14 cellular contexts compared by ENCODE assay signal in genomic region chr18:63297678-63298392, GRCh38. TPM values are rescaled to one million over a fixed set of nuclear protein-coding genes. Genes with fewer than 3 reads are reported as not detected.
DNase-seq lines count a peak whose midpoint lies in the region; ATAC-seq, FAIRE-seq and TF ChIP-seq lines count a peak whose summit lies in the region.
"Had no signal": no experiment of that assay in that cellular context is flagged by ENCODE, and none has a peak within 500 bp of the region (broad histone marks: within the 10 kb centered on the region; RNA-seq: fewer than 3 reads in every experiment).

No MANE protein-coding gene starts in this region.

- TF ChIP-seq POLR2A in transverse colon (IDR thresholded peaks at IDR 0.05), result no peak

- H3K27ac Mint-ChIP-seq in activated CD8-positive, alpha-beta T cell treated with anti-CD3 and anti-CD28 coated beads for 36 hours, result peak overlapping the region; percentile 82
- no peak overlapping the region for H3K27ac Mint-ChIP-seq in activated CD8-positive, alpha-beta T cell treated with anti-CD3 and anti-CD28 coated beads, Interleukin-2, amount 10 ng/mL, durations not matched to agents 7 days and 5 days
- peak overlapping the region; percentile 27 for H3K27ac Mint-ChIP-seq in activated B cell treated with CpG ODN at 0.5 μM for 24 hours
- H3K27ac Mint-ChIP-seq in stimulated activated effector memory CD8-positive, alpha-beta T cell treated with anti-CD3 and anti-CD28 coated beads, Interleukin-12 subunit alpha, Interleukin-12 subunit beta, amount 100 ng/mL, for 72 hours, result peak overlapping the region; percentile 93

- H3K27me3 ChIP-seq in transverse colon (no peaks in the 10 kb centered on the region), GM23248 (replicated peaks; ENCODE audit: insufficient read depth) (no peaks in the 10 kb centered on the region)
- H3K27me3 ChIP-seq: sigmoid colon, SJSA1 had no signal

- H3F3A ChIP-seq in GM23248 (ENCODE audit: insufficient read depth), result no peaks in the 10 kb centered on the region

- POLR2A ChIA-PET in activated CD8-positive, alpha-beta T cell treated with anti-CD3 and anti-CD28 coated beads for 36 hours (lab: Charles Lee), result interaction anchor here (1.1 to 2.8 kb wide), 2 partner anchors 10 to 20 kb away, joined by 3 to 13 read pairs; partner anchors contain the start of gene BCL2
- POLR2A ChIA-PET in activated CD8-positive, alpha-beta T cell treated with anti-CD3 and anti-CD28 coated beads, Interleukin-2, amount 10 ng/mL, durations not matched to agents 7 days and 5 days (lab: Charles Lee), result interaction anchor here (1.1 to 4.2 kb wide), 4 partner anchors 17 to 116 kb away, joined by 3 to 24 read pairs (median 13); partner anchors contain the start of gene BCL2
- POLR2A ChIA-PET in activated B cell treated with CpG ODN at 0.5 μM for 24 hours (lab: Charles Lee), result interaction anchor here (0.6 to 1.5 kb wide), 5 partner anchors 9 to 93 kb away, joined by 3 to 5 read pairs (median 3); no protein-coding TSS in a partner anchor

- ATAC-seq in activated CD8-positive, alpha-beta T cell treated with anti-CD3 and anti-CD28 coated beads for 36 hours, result no peak
- ATAC-seq in activated CD8-positive, alpha-beta T cell treated with anti-CD3 and anti-CD28 coated beads, Interleukin-2, amount 10 ng/mL, durations not matched to agents 7 days and 5 days, result no peak
- ATAC-seq in activated B cell treated with CpG ODN at 0.5 μM for 24 hours (ENCODE audit: low read depth), result no peak
- ATAC-seq in stimulated activated effector memory CD8-positive, alpha-beta T cell treated with anti-CD3 and anti-CD28 coated beads, Interleukin-12 subunit alpha, Interleukin-12 subunit beta, amount 100 ng/mL, for 72 hours, result no peak

- no peaks in the 10 kb centered on the region for H3K9me2 ChIP-seq in GM23248 (ENCODE audit: insufficient read depth)

- peaks cover 84% of the 10 kb centered on the region for H3K36me3 Mint-ChIP-seq in activated CD8-positive, alpha-beta T cell treated with anti-CD3 and anti-CD28 coated beads for 36 hours (ENCODE audit: low read depth)
- H3K36me3 Mint-ChIP-seq in activated CD8-positive, alpha-beta T cell treated with anti-CD3 and anti-CD28 coated beads, Interleukin-2, amount 10 ng/mL, durations not matched to agents 7 days and 5 days (ENCODE audit: low read depth), result peaks cover 90% of the 10 kb centered on the region
- H3K36me3 Mint-ChIP-seq in activated B cell treated with CpG ODN at 0.5 μM for 24 hours (ENCODE audit: low read depth), result peaks cover 81% of the 10 kb centered on the region
- H3K36me3 Mint-ChIP-seq in stimulated activated effector memory CD8-positive, alpha-beta T cell treated with anti-CD3 and anti-CD28 coated beads, Interleukin-12 subunit alpha, Interleukin-12 subunit beta, amount 100 ng/mL, for 72 hours, result no peaks in the 10 kb centered on the region

- H3K36me3 ChIP-seq in kidney (ENCODE audit: control insufficient read depth in 1 of 2, insufficient read depth in 2 of 2, low read length in 2 of 2) (no peaks in the 10 kb centered on the region), transverse colon (no peaks in the 10 kb centered on the region), GM23248 (ENCODE audit: low read depth) (no peaks in the 10 kb centered on the region)
- H3K36me3 ChIP-seq: sigmoid colon, SJSA1 had no signal

- H3K9me3 ChIP-seq in kidney (ENCODE audit: control insufficient read depth in 1 of 2, low read length in 2 of 2) (no peaks in the 10 kb centered on the region), transverse colon (no peaks in the 10 kb centered on the region), GM23248 (ENCODE audit: low read depth) (no peaks in the 10 kb centered on the region)
- H3K9me3 ChIP-seq: sigmoid colon, SJSA1 had no signal

- no peaks in the 10 kb centered on the region for H3K79me2 ChIP-seq in GM23248 (ENCODE audit: insufficient read depth)

- H3K27me3 Mint-ChIP-seq in activated CD8-positive, alpha-beta T cell treated with anti-CD3 and anti-CD28 coated beads for 36 hours, result no peaks in the 10 kb centered on the region
- H3K27me3 Mint-ChIP-seq in activated CD8-positive, alpha-beta T cell treated with anti-CD3 and anti-CD28 coated beads, Interleukin-2, amount 10 ng/mL, durations not matched to agents 7 days and 5 days (ENCODE audit: low read depth), result no peaks in the 10 kb centered on the region
- no peaks in the 10 kb centered on the region for H3K27me3 Mint-ChIP-seq in activated B cell treated with CpG ODN at 0.5 μM for 24 hours

- no peak overlapping the region for H3K4me3 Mint-ChIP-seq in activated CD8-positive, alpha-beta T cell treated with anti-CD3 and anti-CD28 coated beads for 36 hours
- no peak overlapping the region for H3K4me3 Mint-ChIP-seq in activated CD8-positive, alpha-beta T cell treated with anti-CD3 and anti-CD28 coated beads, Interleukin-2, amount 10 ng/mL, durations not matched to agents 7 days and 5 days
- H3K4me3 Mint-ChIP-seq in activated B cell treated with CpG ODN at 0.5 μM for 24 hours, result no peak overlapping the region
- H3K4me3 Mint-ChIP-seq in stimulated activated effector memory CD8-positive, alpha-beta T cell treated with anti-CD3 and anti-CD28 coated beads, Interleukin-12 subunit alpha, Interleukin-12 subunit beta, amount 100 ng/mL, for 72 hours, result peak overlapping the region; percentile 75

- intact Hi-C loops in activated CD8-positive, alpha-beta T cell treated with anti-CD3 and anti-CD28 coated beads for 36 hours (cut with micrococcal nuclease), result no loop called here
- intact Hi-C loops in activated B cell treated with CpG ODN at 0.5 μM for 24 hours (cut with micrococcal nuclease) (no loop called here), kidney (cut with DNase I) (no loop called here), transverse colon (cut with DNase I; ENCODE audit: low total_unique reads) (no loop called here)

- CTCF ChIA-PET in activated CD8-positive, alpha-beta T cell treated with anti-CD3 and anti-CD28 coated beads for 36 hours (lab: Charles Lee), result interaction anchor here (0.9 to 1.9 kb wide), 5 partner anchors 9 to 39 kb away, joined by 3 to 9 read pairs (median 4); no protein-coding TSS in a partner anchor
- CTCF ChIA-PET in activated CD8-positive, alpha-beta T cell treated with anti-CD3 and anti-CD28 coated beads, Interleukin-2, amount 10 ng/mL, durations not matched to agents 7 days and 5 days (lab: Charles Lee), result interaction anchor here (0.7 to 2.0 kb wide), 9 partner anchors 9 to 281 kb away, joined by 3 to 18 read pairs (median 5); partner anchors contain the start of gene BCL2
- CTCF ChIA-PET in activated B cell treated with CpG ODN at 0.5 μM for 24 hours (lab: Charles Lee), result interaction anchor here (2.2 kb wide), 1 partner anchor 20 kb away, joined by 6 read pairs; no protein-coding TSS in a partner anchor

- no peaks in the 10 kb centered on the region for H3K9me3 Mint-ChIP-seq in activated CD8-positive, alpha-beta T cell treated with anti-CD3 and anti-CD28 coated beads for 36 hours
- H3K9me3 Mint-ChIP-seq in activated CD8-positive, alpha-beta T cell treated with anti-CD3 and anti-CD28 coated beads, Interleukin-2, amount 10 ng/mL, durations not matched to agents 7 days and 5 days (ENCODE audit: insufficient read depth), result no peaks in the 10 kb centered on the region
- no peaks in the 10 kb centered on the region for H3K9me3 Mint-ChIP-seq in activated B cell treated with CpG ODN at 0.5 μM for 24 hours
- no peaks in the 10 kb centered on the region for H3K9me3 Mint-ChIP-seq in stimulated activated effector memory CD8-positive, alpha-beta T cell treated with anti-CD3 and anti-CD28 coated beads, Interleukin-12 subunit alpha, Interleukin-12 subunit beta, amount 100 ng/mL, for 72 hours

- H4K20me1 ChIP-seq in GM23248 (ENCODE audit: insufficient read depth), result no peaks in the 10 kb centered on the region

- peaks cover 77% of the 10 kb centered on the region for H3K4me1 Mint-ChIP-seq in activated CD8-positive, alpha-beta T cell treated with anti-CD3 and anti-CD28 coated beads for 36 hours (ENCODE audit: low read depth)
- H3K4me1 Mint-ChIP-seq in activated CD8-positive, alpha-beta T cell treated with anti-CD3 and anti-CD28 coated beads, Interleukin-2, amount 10 ng/mL, durations not matched to agents 7 days and 5 days (ENCODE audit: low read depth), result peaks cover 85% of the 10 kb centered on the region
- H3K4me1 Mint-ChIP-seq in activated B cell treated with CpG ODN at 0.5 μM for 24 hours, result peaks cover 64% of the 10 kb centered on the region
- H3K4me1 Mint-ChIP-seq in stimulated activated effector memory CD8-positive, alpha-beta T cell treated with anti-CD3 and anti-CD28 coated beads, Interleukin-12 subunit alpha, Interleukin-12 subunit beta, amount 100 ng/mL, for 72 hours, result peaks cover 67% of the 10 kb centered on the region

- H3K4me1 ChIP-seq in kidney (ENCODE audit: control insufficient read depth in 1 of 2, insufficient read depth in 1 of 2, low read depth in 1 of 2, low read length in 2 of 2) (peaks cover 18 to 21% of the 10 kb centered on the region in 2 donors), transverse colon (peaks cover 0 to 34% (median 2%) of the 10 kb centered on the region in 4 donors), GM23248 (ENCODE audit: insufficient read depth) (no peaks in the 10 kb centered on the region)
- H3K4me1 ChIP-seq: SJSA1 had no signal

- no peak for DNase-seq in activated CD8-positive, alpha-beta T cell treated with anti-CD3 and anti-CD28 coated beads for 36 hours
- DNase-seq in activated CD8-positive, alpha-beta T cell treated with anti-CD3 and anti-CD28 coated beads, Interleukin-2, amount 10 ng/mL, durations not matched to agents 7 days and 5 days, result no peak
- no peak for DNase-seq in activated B cell treated with CpG ODN at 0.5 μM for 24 hours
- no peak for DNase-seq in kidney
- DNase-seq in stimulated activated effector memory CD8-positive, alpha-beta T cell treated with anti-CD3 and anti-CD28 coated beads, Interleukin-12 subunit alpha, Interleukin-12 subunit beta, amount 100 ng/mL, for 72 hours (ENCODE audit: low spot score in 2 of 2), result no peak
- no peak for DNase-seq in cortex of kidney (lab: John Stamatoyannopoulos, UW)
- no peak for DNase-seq in transverse colon
- no peak for DNase-seq in GM23248
- DNase-seq: Calu3, glutamatergic neuron, kidney glomerular epithelial cell, sigmoid colon, WERI-Rb-1 had no signal

- in situ Hi-C loops in transverse colon (cut with MboI; ENCODE audit: low pct_ligation_motif_present in 1 of 4, low pct_unique_long_range_greater_than_20kb in 1 of 4, low sequenced_read_pairs in 3 of 4) (no loop called here), GM23248 (cut with MboI) (no loop called here)

- H3K27ac ChIP-seq in kidney (ENCODE audit: low read depth in 2 of 2, low read length in 2 of 2), result peak overlapping the region; percentile 3 to 26
- peak overlapping the region in 1 of 4 donors; percentile 26 for H3K27ac ChIP-seq in transverse colon
- H3K27ac ChIP-seq in GM23248, result no peak overlapping the region
- H3K27ac ChIP-seq: SJSA1, WERI-Rb-1 had no signal

- H3K4me2 ChIP-seq in GM23248 (ENCODE audit: unreplicated experiment), result no peak overlapping the region

- TF ChIP-seq CTCF in activated CD8-positive, alpha-beta T cell treated with anti-CD3 and anti-CD28 coated beads for 36 hours (IDR thresholded peaks at IDR 0.05), result no peak
- TF ChIP-seq CTCF in activated B cell treated with CpG ODN at 0.5 μM for 24 hours (IDR thresholded peaks at IDR 0.05) (no peak), kidney (IDR thresholded peaks at IDR 0.05; ENCODE audit: borderline replicate concordance, extremely low read depth, insufficient read depth) (no peak), transverse colon (IDR thresholded peaks at IDR 0.05) (no peak)

- no peak for FAIRE-seq in kidney (lab: Jason Lieb, UNC)

- no peak overlapping the region for H2AFZ ChIP-seq in GM23248

- H3K4me3 ChIP-seq in kidney (ENCODE audit: low read length in 2 of 2), result no peak overlapping the region
- no peak overlapping the region for H3K4me3 ChIP-seq in transverse colon
- H3K4me3 ChIP-seq in GM23248, result no peak overlapping the region
- H3K4me3 ChIP-seq: sigmoid colon, SJSA1 had no signal

- 77 to 100% methylated on average over 1 to 16 of the region's 16 CpGs for WGBS in transverse colon (ENCODE audit: low coverage in 1 of 2), 2 donors
- 60 to 63% methylated on average over 16 of the region's 16 CpGs for WGBS in GM23248 (ENCODE audit: low coverage in 1 of 2, low lambda C conversion rate in 2 of 2, missing lambda C conversion rate in 2 of 2), 2 experiments

- H3K9ac ChIP-seq in kidney (ENCODE audit: low read length in 2 of 2), result peak overlapping the region in 1 of 2 donors; percentile 7
- H3K9ac ChIP-seq in GM23248, result no peak overlapping the region

- no peak for TF ChIP-seq EP300 in transverse colon (IDR thresholded peaks at IDR 0.05; ENCODE audit: low read depth)

RNA-seq across cellular contexts. Expression of gene BCL2, which starts 21.7 kb away (rescaled TPM):
- 100 to 1,000 TPM; 104 to 107 TPM for total RNA-seq in activated CD8-positive, alpha-beta T cell treated with anti-CD3 and anti-CD28 coated beads for 36 hours
- total RNA-seq in activated CD8-positive, alpha-beta T cell treated with anti-CD3 and anti-CD28 coated beads, Interleukin-2, amount 10 ng/mL, durations not matched to agents 7 days and 5 days, result 100 to 1,000 TPM; 140 TPM
- total RNA-seq in activated B cell treated with CpG ODN at 0.5 μM for 24 hours (125 and 145 TPM in 2 replicates), kidney (39.2 TPM), transverse colon (10 to 100 TPM; 14.3 to 34.8 (median 23.5) TPM)
- polyA plus RNA-seq in kidney (ENCODE audit: insufficient read depth, low read depth, low replicate concordance) (6.0 TPM), GM23248 (2016; fragmentation: Nextera tagmentation; extraction: Ambion mirVana) (0.30 and 0.39 TPM in 2 replicates)
- total RNA-seq in GM23248 (2014; rRNA removed; shearing (Covaris generic)), result 1.0 and 1.5 TPM in 2 replicates
